In the genomic region with DNA sequence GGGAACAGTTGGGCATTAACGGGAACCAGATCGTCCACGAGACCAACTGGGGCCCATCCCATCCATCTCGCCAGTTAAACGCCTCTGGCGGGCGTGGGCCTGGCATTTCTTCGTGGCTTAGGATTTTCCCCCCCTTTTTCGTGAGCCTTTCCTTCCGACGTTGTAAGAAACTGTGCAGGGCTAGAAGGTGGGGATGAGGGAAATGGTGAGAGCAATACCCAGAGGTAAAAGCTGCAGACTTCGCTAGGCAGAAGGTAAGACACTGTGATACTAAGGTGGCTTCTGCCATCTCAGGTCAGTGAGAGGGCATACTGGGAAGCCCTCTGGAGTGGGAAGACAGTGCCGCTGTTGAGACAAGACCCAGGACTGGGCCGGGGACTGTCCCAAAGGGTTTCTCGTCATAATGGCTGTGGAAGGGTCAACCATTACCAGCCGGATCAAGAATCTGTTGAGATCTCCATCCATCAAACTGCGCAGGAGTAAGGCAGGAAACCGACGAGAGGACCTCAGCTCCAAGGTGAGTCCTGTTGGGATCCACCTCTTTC, we compare ENCODE assay signal across 8 cellular contexts. TPM values are rescaled to one million over a fixed set of nuclear protein-coding genes. Genes with fewer than 3 reads are reported as not detected.
DNase-seq lines count a peak whose midpoint lies in the region; ATAC-seq, FAIRE-seq and TF ChIP-seq lines count a peak whose summit lies in the region.

No MANE protein-coding gene starts in this region.

- intact Hi-C loops in PC-9 (cut with micrococcal nuclease; ENCODE audit: unreplicated experiment), result loop anchor here (1.0 to 5.0 kb wide), 5 partner anchors 31 to 357 kb away; partner anchors contain the start of gene EHD4

- WGBS in H1 (ENCODE audit: extremely low coverage in 1 of 2, insufficient coverage in 1 of 2, insufficient read length in 1 of 2, insufficient replicate concordance in 2 of 2, low coverage in 1 of 2, low lambda C conversion rate in 2 of 2, missing lambda C conversion rate in 1 of 2), 2 experiments, result 19% methylated on average over 19 of the region's 19 CpGs; no CpG with 5 or more reads in 1 of the 2 experiments

- H3K9ac ChIP-seq in H1 (replicated peaks in 1 of 4; ENCODE audit: extremely low read depth in 1 of 4, low read depth in 3 of 4, low read length in 3 of 4), result peak overlapping the region in 3 of 4 experiments; percentile 73 to 74 (median 73); a peak in 6 of 7 replicates

- CTCF ChIA-PET in PC-9 (lab: Charles Lee), result interaction anchor here (0.9 to 2.5 kb wide), 5 partner anchors 18 to 198 kb away, joined by 3 to 21 read pairs (median 7); partner anchors contain the start of gene EHD4
- CTCF ChIA-PET in H1 (lab: Charles Lee; ENCODE audit: partially characterized antibody), result interaction anchor here (1.0 to 9.3 kb wide), 18 partner anchors 9 to 171 kb away, joined by 3 to 283 read pairs (median 14); partner anchors contain the start of gene JMJD7

- H2BK12ac ChIP-seq in H1 (ENCODE audit: low read depth, low read length), result 0 out of 2 replicates have a peak overlapping the region, but pooled peaks have one; percentile 20

- no peak overlapping the region for H2BK120ac ChIP-seq in H1 (replicated peaks; ENCODE audit: low read depth, low read length)

- H3K4ac ChIP-seq in H1 (replicated peaks; ENCODE audit: insufficient read length, low read depth, low read length), result peak overlapping the region; percentile 11

- H3K18ac ChIP-seq in H1 (ENCODE audit: extremely low read depth, low read length), result peak overlapping the region; percentile 11; the same call in 1 of the 2 replicates

- BruUV-seq in PC-9 (replicated peaks; lab: Mats Ljungman, UMichigan), result TSS peak; percentile 32

- H2BK20ac ChIP-seq in H1 (ENCODE audit: low read length), result no peak overlapping the region

- H3K4me1 ChIP-seq in PC-9 (replicated peaks; ENCODE audit: insufficient read depth) (peaks cover 24% of the 10 kb centered on the region), H1 (replicated peaks in 1 of 4; ENCODE audit: control insufficient read depth in 3 of 4, insufficient read depth in 4 of 4, low read length in 3 of 4) (peaks cover 0 to 24% (median 10%) of the 10 kb centered on the region in 4 experiments; a peak in 6 of 7 replicates)

- no peak for TF ChIP-seq RAD21 in H1 (IDR thresholded peaks at IDR 0.05 in 1 of 2, conservative IDR thresholded peaks at IDR 0.05 in 1 of 2; ENCODE audit: low read depth in 2 of 2, low read length in 2 of 2)

- no peaks in the 10 kb centered on the region for H3K9me2 ChIP-seq in PC-9 (ENCODE audit: insufficient read depth)

- FAIRE-seq in H1 (lab: Jason Lieb, UNC), result no peak

- H3K4me3 Mint-ChIP-seq in nephron progenitor cell, result peak overlapping the region; percentile 92

- H3K23ac ChIP-seq in H1 (ENCODE audit: insufficient read length), result no peak overlapping the region

- H4K8ac ChIP-seq in H1 (ENCODE audit: extremely low read depth, insufficient read depth, low read length), result peak overlapping the region; percentile 63; the same call in 1 of the 2 replicates

- peak overlapping the region; percentile 84; the same call in 1 of the 2 replicates for H2BK15ac ChIP-seq in H1 (ENCODE audit: low read length)

- peaks cover 13% of the 10 kb centered on the region for H3K36me3 Mint-ChIP-seq in nephron progenitor cell (ENCODE audit: low read depth)

- H2BK5ac ChIP-seq in H1 (ENCODE audit: low read depth, low read length), result peak overlapping the region; percentile 79

- H3K9me3 ChIP-seq in PC-9 (ENCODE audit: insufficient read depth, low read depth), result no peaks in the 10 kb centered on the region
- no peaks in the 10 kb centered on the region for H3K9me3 ChIP-seq in H1 (ENCODE audit: insufficient read depth in 2 of 2, low read depth in 1 of 2, low read length in 1 of 2)

- DNase-seq in PC-9, result no peak
- no peak for DNase-seq in H1 (ENCODE audit: low read depth in 1 of 2, low spot score in 2 of 2)
- no peak for DNase-seq in nephron progenitor cell
- no peak for DNase-seq in NCI-H345 (lab: John Stamatoyannopoulos, UW)
- no peak for DNase-seq in T1000 (lab: John Stamatoyannopoulos, UW)
- no peak for DNase-seq in middle frontal gyrus (ENCODE audit: extremely low spot score, low spot score)

- no peak for TF ChIP-seq EP300 in H1 (IDR thresholded peaks at IDR 0.05; ENCODE audit: borderline replicate concordance in 1 of 2, low read depth in 2 of 2, low read length in 2 of 2)

- peaks cover 56% of the 10 kb centered on the region for H3K4me1 Mint-ChIP-seq in nephron progenitor cell

- peak overlapping the region; percentile 29 for H4K91ac ChIP-seq in H1 (replicated peaks; ENCODE audit: insufficient read length, low read length)

- H3F3A ChIP-seq in PC-9 (ENCODE audit: insufficient read depth, low read depth), result peaks cover 23% of the 10 kb centered on the region; the same call in 1 of the 2 replicates

- H3K27me3 ChIP-seq in PC-9 (ENCODE audit: insufficient read depth, low read depth), result no peaks in the 10 kb centered on the region
- no peaks in the 10 kb centered on the region for H3K27me3 ChIP-seq in H1 (replicated peaks in 1 of 4; ENCODE audit: control insufficient read depth in 3 of 4, extremely low read depth in 1 of 4, insufficient read depth in 3 of 4, low read length in 3 of 4)

- no peak overlapping the region for H3K14ac ChIP-seq in H1 (ENCODE audit: insufficient read length)

- H3K27ac ChIP-seq in PC-9 (peak overlapping the region; percentile 64), H1 (ENCODE audit: low read depth, low read length) (peak overlapping the region; percentile 49; the same call in 1 of the 2 replicates)

- H3K79me2 ChIP-seq in PC-9 (ENCODE audit: low read depth) (peaks cover 19% of the 10 kb centered on the region; the same call in 1 of the 2 replicates), H1 (ENCODE audit: control insufficient read depth in 1 of 2, insufficient read depth in 2 of 2, low read length in 2 of 2) (peaks cover 0 to 7% of the 10 kb centered on the region in 2 experiments; a peak in 2 of 4 replicates)

- H3K9me3 Mint-ChIP-seq in nephron progenitor cell, result no peaks in the 10 kb centered on the region

- no peaks in the 10 kb centered on the region for H3K36me3 ChIP-seq in PC-9 (ENCODE audit: low read depth)
- H3K36me3 ChIP-seq in H1 (ENCODE audit: control insufficient read depth in 2 of 4, insufficient read depth in 4 of 4, low read length in 3 of 4), result no peaks in the 10 kb centered on the region

- peak overlapping the region; percentile 29; the same call in 1 of the 2 replicates for H2AK5ac ChIP-seq in H1 (ENCODE audit: low read depth, low read length)

- H3K4me3 ChIP-seq in PC-9, result peak overlapping the region; percentile 80
- H3K4me3 ChIP-seq in H1 (ENCODE audit: extremely low read depth in 1 of 4, insufficient read depth in 2 of 4, low read depth in 3 of 4, low read length in 4 of 4), result peak overlapping the region; percentile 71 to 78 (median 73)

- peak; percentile 23 for ATAC-seq in GM21717 (IDR thresholded peaks at IDR 0.05; ENCODE audit: unreplicated experiment)
- no peak for ATAC-seq in HG02642 (IDR thresholded peaks at IDR 0.05; ENCODE audit: poor library complexity, unreplicated experiment)

- H3K4me2 ChIP-seq in PC-9 (peak overlapping the region; percentile 94), H1 (ENCODE audit: insufficient read depth in 1 of 2, low read depth in 2 of 2, low read length in 2 of 2) (peak overlapping the region; percentile 93 to 99)

- POLR2A ChIA-PET in PC-9 (lab: Charles Lee; ENCODE audit: unreplicated experiment) (interaction anchor here (0.5 to 0.8 kb wide), 5 partner anchors 17 to 64 kb away, joined by 3 to 10 read pairs (median 4); partner anchors contain the start of gene PLA2G4B), H1 (lab: Charles Lee; ENCODE audit: partially characterized antibody) (interaction anchor here (0.6 to 5.2 kb wide), 10 partner anchors 9 to 231 kb away, joined by 3 to 24 read pairs (median 4); partner anchors contain the start of gene RPAP1)

- no peak overlapping the region for H4K5ac ChIP-seq in H1 (ENCODE audit: insufficient read length, low read depth, low read length)

- peak overlapping the region; percentile 88 for H3K27ac Mint-ChIP-seq in nephron progenitor cell

- no peak for TF ChIP-seq CTCF in PC-9 (conservative IDR thresholded peaks at IDR 0.05)
- TF ChIP-seq CTCF in H1 (IDR thresholded peaks at IDR 0.05; ENCODE audit: control extremely low read depth in 1 of 3, insufficient read depth in 1 of 3, low read depth in 1 of 3, low read length in 3 of 3), result no peak
- no peak for TF ChIP-seq CTCF in nephron progenitor cell (IDR thresholded peaks at IDR 0.05)

- H4K20me1 ChIP-seq in PC-9 (ENCODE audit: insufficient read depth), result peaks cover 4% of the 10 kb centered on the region; the same call in 1 of the 2 replicates
- H4K20me1 ChIP-seq in H1 (replicated peaks in 1 of 2; ENCODE audit: control insufficient read depth in 1 of 2, insufficient read depth in 2 of 2, low read length in 2 of 2), result no peaks in the 10 kb centered on the region

- peak overlapping the region; percentile 70 for H3K56ac ChIP-seq in H1 (replicated peaks; ENCODE audit: insufficient read length, low read depth, low read length)

- H3K79me1 ChIP-seq in H1 (ENCODE audit: low read depth, low read length), result no peaks in the 10 kb centered on the region

- H2AFZ ChIP-seq in PC-9 (peak overlapping the region; percentile 80), H1 (ENCODE audit: low read length) (peak overlapping the region; percentile 71; the same call in 1 of the 2 replicates)

- peaks cover 5% of the 10 kb centered on the region for H3K27me3 Mint-ChIP-seq in nephron progenitor cell (ENCODE audit: low read depth, poor library complexity)

- TF ChIP-seq POLR2A in H1 (IDR thresholded peaks at IDR 0.05; ENCODE audit: control extremely low read depth in 1 of 2, low read depth in 2 of 2, low read length in 2 of 2), result no peak

- peaks cover 16% of the 10 kb centered on the region for H3K23me2 ChIP-seq in H1 (ENCODE audit: low read depth, low read length)

RNA-seq across cellular contexts. Expression of gene MAPKBP1, which starts 0.7 kb away (rescaled TPM):
- 17.6 and 22.9 TPM in 2 replicates for total RNA-seq in PC-9 (2021)
- 10.9 and 11.3 TPM in 2 replicates for total RNA-seq in H1 (2021; fragmentation: NEBNext Ultra II Directional; extraction: Animal tissue kit (Norgen Biotek cat#: 25700))
- 4.3 and 4.5 TPM in 2 replicates for polyA plus RNA-seq in H1 (2011; rRNA removed)
- 4.2 TPM for polyA plus RNA-seq in H1 (2011; cell fraction: cytosol; rRNA removed)
- polyA plus RNA-seq in H1 (2011; cell fraction: nucleus; rRNA removed), result 28.6 TPM
- polyA plus RNA-seq in H1 (2012, experiment 1 of 2), result 9.8 to 11.6 TPM (median 10.2 TPM) in 4 replicates
- polyA plus RNA-seq in H1 (2012, experiment 2 of 2), result 5.2 TPM
- 3.7 TPM for polyA plus RNA-seq in H1 (2013, experiment 1 of 2)
- polyA plus RNA-seq in H1 (2013, experiment 2 of 2), result 3.4 TPM
- 12.4 and 24.5 TPM in 2 replicates for polyA minus RNA-seq in H1 (2011; rRNA and poly(A)+ RNA removed)
- polyA minus RNA-seq in H1 (2011; cell fraction: cytosol; rRNA and poly(A)+ RNA removed), result 6.2 TPM
- polyA minus RNA-seq in H1 (2011; cell fraction: nucleus; rRNA and poly(A)+ RNA removed), result 36.4 TPM

RNA-seq across cellular contexts. Expression of gene JMJD7, which starts 52.9 kb away (rescaled TPM):
- total RNA-seq in PC-9 (2021), result 6.5 and 11.7 TPM in 2 replicates
- 14.7 and 15.0 TPM in 2 replicates for total RNA-seq in H1 (2021; fragmentation: NEBNext Ultra II Directional; extraction: Animal tissue kit (Norgen Biotek cat#: 25700))
- 20.0 and 21.2 TPM in 2 replicates for polyA plus RNA-seq in H1 (2011; rRNA removed)
- polyA plus RNA-seq in H1 (2011; cell fraction: cytosol; rRNA removed), result 17.1 TPM
- 28.8 TPM for polyA plus RNA-seq in H1 (2011; cell fraction: nucleus; rRNA removed)
- polyA plus RNA-seq in H1 (2012, experiment 1 of 2), result 11.7 to 16.4 TPM (median 15.2 TPM) in 4 replicates
- 15.2 TPM for polyA plus RNA-seq in H1 (2012, experiment 2 of 2)
- polyA plus RNA-seq in H1 (2013, experiment 1 of 2), result 7.5 TPM
- 8.5 TPM for polyA plus RNA-seq in H1 (2013, experiment 2 of 2)
- polyA minus RNA-seq in H1 (2011; rRNA and poly(A)+ RNA removed), result 4.8 and 5.2 TPM in 2 replicates
- 10.6 TPM for polyA minus RNA-seq in H1 (2011; cell fraction: cytosol; rRNA and poly(A)+ RNA removed)
- 6.7 TPM for polyA minus RNA-seq in H1 (2011; cell fraction: nucleus; rRNA and poly(A)+ RNA removed)
